Comparison of ENCODE assay signal across 1 cellular context in genomic region chr2:23603156-23603555, GRCh38.
TF ChIP-seq lines count a peak whose summit lies in the region.

No MANE protein-coding gene starts in this region.

TF ChIP-seq in IMR-90, 13 proteins besides CTCF, POLR2A, EP300 and RAD21:
- TF ChIP-seq NFE2L2 (IDR thresholded peaks at IDR 0.05; ENCODE audit: low read depth, low read length) = no peak
- TF ChIP-seq MAFK (IDR thresholded peaks at IDR 0.05; ENCODE audit: low read depth, low read length) = no peak
- no peak for TF ChIP-seq RCOR1 (IDR thresholded peaks at IDR 0.05; ENCODE audit: insufficient replicate concordance, low read length)
- no peak for TF ChIP-seq BHLHE40 (IDR thresholded peaks at IDR 0.05; ENCODE audit: low read depth, low read length)
- TF ChIP-seq CEBPB (IDR thresholded peaks at IDR 0.05; ENCODE audit: low read depth, low read length) = no peak
- TF ChIP-seq RFX5 (IDR thresholded peaks at IDR 0.05; ENCODE audit: low read depth, low read length) = no peak
- no peak for TF ChIP-seq ELK1 (IDR thresholded peaks at IDR 0.05; ENCODE audit: borderline replicate concordance, low read depth, low read length)
- no peak for TF ChIP-seq CHD1 (IDR thresholded peaks at IDR 0.05; ENCODE audit: low read depth, low read length)
- no peak for TF ChIP-seq FOS (IDR thresholded peaks at IDR 0.05; ENCODE audit: low read depth, low read length)
